14 cellular contexts compared by ENCODE assay signal in genomic region chr1:186494832-186495271, GRCh38. TPM values are rescaled to one million over a fixed set of nuclear protein-coding genes. Genes with fewer than 3 reads are reported as not detected.
A peak's percentile ranks its signal among the peaks of the same experiment; 100 is the strongest.
DNase-seq lines count a peak whose midpoint lies in the region; ATAC-seq, FAIRE-seq and TF ChIP-seq lines count a peak whose summit lies in the region.
"Had no signal": no experiment of that assay in that cellular context is flagged by ENCODE, and none has a peak within 500 bp of the region (broad histone marks: within the 10 kb centered on the region; RNA-seq: fewer than 3 reads in every experiment).

No MANE protein-coding gene starts in this region.

- no peak for TF ChIP-seq CTCF in bronchial epithelial cell (IDR thresholded peaks at IDR 0.05; ENCODE audit: insufficient read depth, low read length, severe bottlenecking)

- peak; percentile 58 for ATAC-seq in GM19395 (IDR thresholded peaks at IDR 0.05; ENCODE audit: unreplicated experiment)
- ATAC-seq in HG03175 (IDR thresholded peaks at IDR 0.05; ENCODE audit: unreplicated experiment) = peak; percentile 49

- FAIRE-seq in bronchial epithelial cell (lab: Jason Lieb, UNC) = peak; percentile 87

- H3K4me3 ChIP-seq in bronchial epithelial cell (ENCODE audit: low read depth, low read length) = no peak overlapping the region
- H3K4me3 ChIP-seq: esophagus muscularis mucosa had no signal

- DNase-seq in EH (ENCODE audit: low read depth) (peak; percentile 43), bronchial epithelial cell (ENCODE audit: low read depth) (peak; percentile 88), NCI-H1436 (lab: John Stamatoyannopoulos, UW) (no peak), ureter (ENCODE audit: low spot score) (no peak), SHP77 (lab: John Stamatoyannopoulos, UW) (no peak)
- DNase-seq in stimulated activated CD4-positive, alpha-beta T cell treated with anti-CD3 and anti-CD28 coated beads, Interleukin-1b, Interleukin-23, amount 100 ng/mL, for 48 hours = no peak
- DNase-seq: activated naive CD4-positive, alpha-beta T cell treated with Interleukin-2 at 50 U/mL for 16 hours; cerebellar nuclear complex; DMS79; NCI-H2029 treated with DMSO at 0.1 percent for 48 hours had no signal

- H3K27me3 ChIP-seq in bronchial epithelial cell (ENCODE audit: control insufficient read depth, insufficient read depth, low read length) = no peaks in the 10 kb centered on the region
- H3K27me3 ChIP-seq: esophagus muscularis mucosa had no signal

- no peaks in the 10 kb centered on the region for H3K36me3 ChIP-seq in bronchial epithelial cell (ENCODE audit: control insufficient read depth, insufficient read depth, low read length)
- H3K36me3 ChIP-seq: esophagus muscularis mucosa had no signal

RNA-seq across cellular contexts. Expression of gene PDC, which starts 33.9 kb away (rescaled TPM):
- not detected in 2 replicates for total RNA-seq in bronchial epithelial cell
- not detected for total RNA-seq in ureter
- total RNA-seq: esophagus muscularis mucosa, lung microvascular endothelial cell had no signal

Comparison
In these comparisons a context has a peak if more than half of its experiments do, and no peak if none do; other contexts are left out.
1. DNase-seq: peak in EH (single experiment) and bronchial epithelial cell (single experiment); none in NCI-H1436 (single experiment), ureter (single experiment), stimulated activated CD4-positive, alpha-beta T cell treated with anti-CD3 and anti-CD28 coated beads, Interleukin-1b, Interleukin-23, amount 100 ng/mL, for 48 hours (single experiment) and SHP77 (0 of 2).